In genomic region chr14:59189281-59189821, GRCh38 we compare ENCODE assay signal across 8 cellular contexts. TPM values are rescaled to one million over a fixed set of nuclear protein-coding genes. Genes with fewer than 3 reads are reported as not detected.
DNase-seq lines count a peak whose midpoint lies in the region; ATAC-seq and TF ChIP-seq lines count a peak whose summit lies in the region.

No MANE protein-coding gene starts in this region.

- H3K4me1 Mint-ChIP-seq in activated CD8-positive, alpha-beta T cell treated with anti-CD3 and anti-CD28 coated beads, Interleukin-2, amount 10 ng/mL, durations not matched to agents 7 days and 5 days (ENCODE audit: low read depth) = peaks cover 27% of the 10 kb centered on the region
- peaks cover 15 to 30% (median 21%) of the 10 kb centered on the region in 7 donors for H3K4me1 Mint-ChIP-seq in naive thymus-derived CD4-positive, alpha-beta T cell

- H3K27me3 ChIP-seq in KMS-11 (ENCODE audit: insufficient read depth, low read depth) (no peaks in the 10 kb centered on the region), stomach (no peaks in the 10 kb centered on the region)
- no peaks in the 10 kb centered on the region for H3K27me3 ChIP-seq in naive thymus-derived CD4-positive, alpha-beta T cell (ENCODE audit: control insufficient read depth in 2 of 2, insufficient read depth in 2 of 2, low read length in 2 of 2)

- H3K36me3 Mint-ChIP-seq in activated CD8-positive, alpha-beta T cell treated with anti-CD3 and anti-CD28 coated beads, Interleukin-2, amount 10 ng/mL, durations not matched to agents 7 days and 5 days (ENCODE audit: low read depth) = no peaks in the 10 kb centered on the region
- H3K36me3 Mint-ChIP-seq in naive thymus-derived CD4-positive, alpha-beta T cell = peaks cover 0 to 4% (median 0%) of the 10 kb centered on the region in 5 donors

- POLR2A ChIA-PET in activated CD8-positive, alpha-beta T cell treated with anti-CD3 and anti-CD28 coated beads, Interleukin-2, amount 10 ng/mL, durations not matched to agents 7 days and 5 days (lab: Charles Lee) = interaction anchor here (0.7 to 2.7 kb wide), 4 partner anchors 12 to 762 kb away, joined by 4 to 7 read pairs (median 4); partner anchors contain the start of genes JKAMP, KIAA0586, L3HYPDH and TIMM9
- POLR2A ChIA-PET in naive thymus-derived CD4-positive, alpha-beta T cell (lab: Charles Lee) = interaction anchor here (1.4 to 1.5 kb wide), 3 partner anchors 13 to 891 kb away, joined by 3 to 7 read pairs (median 4); partner anchors contain the start of genes ARID4A, JKAMP and L3HYPDH

- H3K4me3 Mint-ChIP-seq in activated CD8-positive, alpha-beta T cell treated with anti-CD3 and anti-CD28 coated beads, Interleukin-2, amount 10 ng/mL, durations not matched to agents 7 days and 5 days = peak overlapping the region; percentile 94
- H3K4me3 Mint-ChIP-seq in naive thymus-derived CD4-positive, alpha-beta T cell = peak overlapping the region; percentile 92 to 100 (median 96)

- peak overlapping the region; percentile 91 for H3K4me2 ChIP-seq in KMS-11

- intact Hi-C loops in naive thymus-derived CD4-positive, alpha-beta T cell (cut with micrococcal nuclease) = loop anchor here (1.0 to 10.0 kb wide), 16 partner anchors 63 to 1921 kb away; partner anchors contain the start of genes AP5M1 (in 1 of the 2), DACT1 (in 1 of the 2), EXOC5 (in 1 of the 2) and MNAT1 (in 1 of the 2)
- intact Hi-C loops in stomach (cut with DNase I; ENCODE audit: low total_unique reads) = no loop called here

- CTCF ChIA-PET in activated CD8-positive, alpha-beta T cell treated with anti-CD3 and anti-CD28 coated beads, Interleukin-2, amount 10 ng/mL, durations not matched to agents 7 days and 5 days (lab: Charles Lee) = interaction anchor here (0.8 to 1.9 kb wide), 7 partner anchors 10 to 295 kb away, joined by 3 to 7 read pairs (median 5); partner anchors contain the start of genes JKAMP and L3HYPDH
- CTCF ChIA-PET in naive thymus-derived CD4-positive, alpha-beta T cell (lab: Charles Lee) = interaction anchor here (1.0 to 1.3 kb wide), 2 partner anchors 25 to 64 kb away, joined by 3 read pairs; no protein-coding TSS in a partner anchor

- TF ChIP-seq POLR2A in erythroblast (IDR thresholded peaks at IDR 0.05; ENCODE audit: low read length) (no peak), stomach (IDR thresholded peaks at IDR 0.05) (no peak)

- ATAC-seq in activated CD8-positive, alpha-beta T cell treated with anti-CD3 and anti-CD28 coated beads, Interleukin-2, amount 10 ng/mL, durations not matched to agents 7 days and 5 days = peak; percentile 5
- ATAC-seq in naive thymus-derived CD4-positive, alpha-beta T cell = no peak

- no peaks in the 10 kb centered on the region for H3K9me3 Mint-ChIP-seq in activated CD8-positive, alpha-beta T cell treated with anti-CD3 and anti-CD28 coated beads, Interleukin-2, amount 10 ng/mL, durations not matched to agents 7 days and 5 days (ENCODE audit: insufficient read depth)
- H3K9me3 Mint-ChIP-seq in naive thymus-derived CD4-positive, alpha-beta T cell = no peaks in the 10 kb centered on the region

- peaks cover 13% of the 10 kb centered on the region; the same call in 1 of the 2 replicates for H3K79me2 ChIP-seq in KMS-11 (ENCODE audit: insufficient read depth, low read depth)

- H4K20me1 ChIP-seq in KMS-11 (ENCODE audit: insufficient read depth) = no peaks in the 10 kb centered on the region

- peak overlapping the region; percentile 66 for H3K27ac ChIP-seq in KMS-11
- H3K27ac ChIP-seq in naive thymus-derived CD4-positive, alpha-beta T cell (ENCODE audit: low read depth, low read length) = peak overlapping the region; percentile 91
- peak overlapping the region; percentile 92 to 98 (median 97) for H3K27ac ChIP-seq in stomach

- H3K36me3 ChIP-seq in KMS-11 (ENCODE audit: insufficient read depth) (no peaks in the 10 kb centered on the region), stomach (no peaks in the 10 kb centered on the region)
- peaks cover 0 to 6% (median 0%) of the 10 kb centered on the region in 3 experiments for H3K36me3 ChIP-seq in naive thymus-derived CD4-positive, alpha-beta T cell (ENCODE audit: control insufficient read depth in 2 of 3, insufficient read depth in 3 of 3, low read length in 3 of 3)

- H3K4me1 ChIP-seq in KMS-11 (ENCODE audit: low read depth, poor library complexity, severe bottlenecking) (peaks cover 15% of the 10 kb centered on the region), stomach (peaks cover 8 to 45% (median 27%) of the 10 kb centered on the region in 4 donors)
- peaks cover 0 to 10% of the 10 kb centered on the region in 2 donors for H3K4me1 ChIP-seq in naive thymus-derived CD4-positive, alpha-beta T cell (ENCODE audit: control insufficient read depth in 2 of 2, insufficient read depth in 2 of 2, low read length in 2 of 2)

- peak; percentile 35 for DNase-seq in NCI-H1694 treated with DMSO at 0.1 percent for 48 hours (lab: John Stamatoyannopoulos, UW)
- no peak for DNase-seq in NCI-H1694 (lab: John Stamatoyannopoulos, UW)
- DNase-seq in activated CD8-positive, alpha-beta T cell treated with anti-CD3 and anti-CD28 coated beads, Interleukin-2, amount 10 ng/mL, durations not matched to agents 7 days and 5 days = no peak
- DNase-seq in erythroblast (lab: John Stamatoyannopoulos, UW) = peak; percentile 77 to 79
- DNase-seq in naive thymus-derived CD4-positive, alpha-beta T cell = peak in 7 of 9 donors; percentile 26 to 57 (median 34)
- no peak for DNase-seq in stomach
- no peak for DNase-seq in COLO829 (ENCODE audit: low spot score)

- H3K9ac ChIP-seq in KMS-11 = peak overlapping the region; percentile 66

- TF ChIP-seq CTCF in KMS-11 (conservative IDR thresholded peaks at IDR 0.05; ENCODE audit: low read depth, low read length) (no peak), stomach (IDR thresholded peaks at IDR 0.05) (no peak)

- H3K27ac Mint-ChIP-seq in activated CD8-positive, alpha-beta T cell treated with anti-CD3 and anti-CD28 coated beads, Interleukin-2, amount 10 ng/mL, durations not matched to agents 7 days and 5 days = peak overlapping the region; percentile 84
- H3K27ac Mint-ChIP-seq in naive thymus-derived CD4-positive, alpha-beta T cell = peak overlapping the region; percentile 85 to 98 (median 93)

- no peak for TF ChIP-seq EP300 in stomach (IDR thresholded peaks at IDR 0.05)

- H3K4me3 ChIP-seq in KMS-11 (IDR thresholded peaks at IDR 0.05; ENCODE audit: insufficient read depth, low read depth, low read length) (no peak overlapping the region), stomach (peak overlapping the region; percentile 66 to 89 (median 74))
- H3K4me3 ChIP-seq in naive thymus-derived CD4-positive, alpha-beta T cell (ENCODE audit: low read length) = peak overlapping the region; percentile 93

- peaks cover 19% of the 10 kb centered on the region for H3K27me3 Mint-ChIP-seq in activated CD8-positive, alpha-beta T cell treated with anti-CD3 and anti-CD28 coated beads, Interleukin-2, amount 10 ng/mL, durations not matched to agents 7 days and 5 days (ENCODE audit: low read depth)
- H3K27me3 Mint-ChIP-seq in naive thymus-derived CD4-positive, alpha-beta T cell = peaks cover 0 to 29% (median 6%) of the 10 kb centered on the region in 5 donors

- no peaks in the 10 kb centered on the region for H3K9me3 ChIP-seq in naive thymus-derived CD4-positive, alpha-beta T cell (ENCODE audit: control insufficient read depth in 2 of 3, low read length in 3 of 3)
- no peaks in the 10 kb centered on the region for H3K9me3 ChIP-seq in stomach

- WGBS in stomach, 5 donors = 0 to 1% (median 0%) methylated on average over 12 to 28 of the region's 28 CpGs

- peak overlapping the region; percentile 76 for H2AFZ ChIP-seq in KMS-11 (ENCODE audit: low read depth)

RNA-seq across cellular contexts. Expression of gene DAAM1, which starts 0.9 kb away (rescaled TPM):
- 10 to 100 TPM; 20.4 to 24.9 TPM for total RNA-seq in activated CD8-positive, alpha-beta T cell treated with anti-CD3 and anti-CD28 coated beads, Interleukin-2, amount 10 ng/mL, durations not matched to agents 7 days and 5 days
- 10 to 100 TPM; 10.1 to 21.0 (median 16.9) TPM for total RNA-seq in naive thymus-derived CD4-positive, alpha-beta T cell
- polyA plus RNA-seq in naive thymus-derived CD4-positive, alpha-beta T cell = 1 to 10 TPM; 5.5 to 8.1 TPM
- 100 to 1,000 TPM in 2 of 5 donors, 10 to 100 TPM in 3; 21.9 to 204 (median 44.3) TPM for total RNA-seq in stomach
- 10 to 100 TPM in 1 of 3 donors, 1 to 10 TPM in 2; 5.8 to 12.1 (median 9.6) TPM for polyA plus RNA-seq in stomach

Comparison
In these comparisons a context has a peak if more than half of its experiments do, and no peak if none do; other contexts are left out.
1. DNase-seq: peak in NCI-H1694 treated with DMSO at 0.1 percent for 48 hours (single experiment), erythroblast (2 of 2) and naive thymus-derived CD4-positive, alpha-beta T cell (7 of 9); none in NCI-H1694 (single experiment), activated CD8-positive, alpha-beta T cell treated with anti-CD3 and anti-CD28 coated beads, Interleukin-2, amount 10 ng/mL, durations not matched to agents 7 days and 5 days (single experiment), stomach (single experiment) and COLO829 (single experiment).
2. Peak in every context shown above with its lines, with median percentiles within 50 percentile points of each other: H3K27ac ChIP-seq.